In genomic region chr1:202794049-202794725, GRCh38 we compare ENCODE assay signal across 21 cellular contexts. TPM values are rescaled to one million over a fixed set of nuclear protein-coding genes. Genes with fewer than 3 reads are reported as not detected.
DNase-seq lines count a peak whose midpoint lies in the region; ATAC-seq, FAIRE-seq and TF ChIP-seq lines count a peak whose summit lies in the region.
"Had no signal": no experiment of that assay in that cellular context is flagged by ENCODE, and none has a peak within 500 bp of the region (broad histone marks: within the 10 kb centered on the region; RNA-seq: fewer than 3 reads in every experiment).

No MANE protein-coding gene starts in this region.

- H3K4me3 Mint-ChIP-seq in WTC11: no peak overlapping the region
- H3K4me3 Mint-ChIP-seq: GM23338 had no signal

- POLR2A ChIA-PET in WTC11 (lab: Charles Lee): no interaction called here

- no peak overlapping the region for H3K4me3 ChIP-seq in Loucy (ENCODE audit: low read length, poor library complexity, severe bottlenecking)
- H3K4me3 ChIP-seq: BLaER1 treated with 17β-estradiol and CSF1 and Interleukin-3, amounts not matched to agents 10 nM and 100 nM; GM23338; Peyer's patch had no signal

- H3K27ac Mint-ChIP-seq in WTC11: peak overlapping the region; percentile 37; the same call in 1 of the 2 replicates
- H3K27ac Mint-ChIP-seq: GM23338 had no signal

- no peaks in the 10 kb centered on the region for H3K36me3 Mint-ChIP-seq in WTC11

- DNase-seq in D721Med (ENCODE audit: insufficient read length, low spot score): no peak
- no peak for DNase-seq in WTC11 (ENCODE audit: low spot score)
- DNase-seq in foreskin melanocyte: peak; percentile 34
- no peak for DNase-seq in stimulated activated naive CD4-positive, alpha-beta T cell (lab: John Stamatoyannopoulos, UW)
- DNase-seq in NCI-H146 treated with DMSO at 0.1 percent for 48 hours (lab: John Stamatoyannopoulos, UW; ENCODE audit: unreplicated experiment): no peak
- no peak for DNase-seq in NCI-H226
- DNase-seq: DMS 273 treated with DMSO at 0.1 percent for 48 hours, KBM-7, NCI-H1048, NCI-H1436 treated with DMSO at 0.1 percent for 48 hours, NCI-H2081, NCI-H510A, NCI-H774, Peyer's patch, Right ventricle myocardium superior had no signal

- no peak overlapping the region for H3K9ac ChIP-seq in Loucy (ENCODE audit: low read depth, low read length, poor library complexity, severe bottlenecking)
- H3K9ac ChIP-seq: BLaER1 treated with 17β-estradiol and CSF1 and Interleukin-3, amounts not matched to agents 10 nM and 100 nM had no signal

- H3K36me3 ChIP-seq in Loucy (ENCODE audit: insufficient read depth, low read length): peaks cover 30% of the 10 kb centered on the region; the same call in 1 of the 2 replicates
- H3K36me3 ChIP-seq: Peyer's patch had no signal

- H3K9me2 ChIP-seq in Loucy (replicated peaks; ENCODE audit: low read depth, low read length): no peaks in the 10 kb centered on the region

- peak overlapping the region; percentile 4 for H3K4me2 ChIP-seq in Loucy (ENCODE audit: low read depth, low read length, poor library complexity, severe bottlenecking)
- H3K4me2 ChIP-seq: GM23338 had no signal

- peak; percentile 16 for FAIRE-seq in D721Med (lab: Jason Lieb, UNC)

- no peaks in the 10 kb centered on the region for H3K9me3 Mint-ChIP-seq in WTC11
- H3K9me3 Mint-ChIP-seq: GM23338 had no signal

- H3K27me3 Mint-ChIP-seq in WTC11 (ENCODE audit: low read depth): no peaks in the 10 kb centered on the region

- no peak for ATAC-seq in WTC11
- ATAC-seq in GM18519 (IDR thresholded peaks at IDR 0.05; ENCODE audit: low FRiP score, unreplicated experiment): no peak
- ATAC-seq: GM23338, HCT116 had no signal

- TF ChIP-seq CTCF in D721Med (IDR thresholded peaks at IDR 0.05; ENCODE audit: insufficient read depth, missing control alignments) (no peak), Loucy (conservative IDR thresholded peaks at IDR 0.05; ENCODE audit: low read length) (no peak), WTC11 (IDR thresholded peaks at IDR 0.05) (no peak)

- CTCF ChIA-PET in WTC11 (lab: Charles Lee): interaction anchor here (0.5 kb wide), 1 partner anchor 133 kb away, joined by 4 read pairs; the partner anchor contains the start of gene KLHL12

- H4K20me1 ChIP-seq in Loucy (ENCODE audit: insufficient read depth, low read length, poor library complexity, severe bottlenecking): peaks cover 94% of the 10 kb centered on the region

- no peaks in the 10 kb centered on the region for H3K9me3 ChIP-seq in Loucy (ENCODE audit: insufficient read depth, low read depth, low read length)
- H3K9me3 ChIP-seq: Peyer's patch had no signal

- H3K4me1 ChIP-seq in Loucy (ENCODE audit: insufficient read depth, low read length, poor library complexity, severe bottlenecking): peaks cover 21% of the 10 kb centered on the region

- H3F3A ChIP-seq in Loucy (ENCODE audit: low read depth): peaks cover 5% of the 10 kb centered on the region; the same call in 1 of the 2 replicates

- H3K79me2 ChIP-seq in Loucy (ENCODE audit: insufficient read depth, low read length): peaks cover 100% of the 10 kb centered on the region

- H3K4me1 Mint-ChIP-seq in WTC11: peaks cover 63% of the 10 kb centered on the region

- H2AFZ ChIP-seq in Loucy (ENCODE audit: low read length): no peak overlapping the region
- H2AFZ ChIP-seq: GM23338 had no signal

- no peaks in the 10 kb centered on the region for H3K27me3 ChIP-seq in Loucy (ENCODE audit: insufficient read depth, low read length, poor library complexity, severe bottlenecking)
- H3K27me3 ChIP-seq: BLaER1 treated with 17β-estradiol and CSF1 and Interleukin-3, amounts not matched to agents 10 nM and 100 nM; Peyer's patch had no signal

TF ChIP-seq in WTC11, 78 proteins besides CTCF, POLR2A, EP300 and RAD21:
- no peak for TF ChIP-seq NR3C1 (CRISPR knock-in tag; conservative IDR thresholded peaks at IDR 0.05; ENCODE audit: low read depth)

RNA-seq across cellular contexts. Expression of gene KDM5B, which starts 14.0 kb away (rescaled TPM):
- total RNA-seq in WTC11 (2021): 222 to 226 TPM (median 225 TPM) in 3 replicates

RNA-seq across cellular contexts. Expression of gene PCAT6, which starts 16.6 kb away (rescaled TPM):
- total RNA-seq in WTC11 (2021): 11.2 to 13.2 TPM (median 11.7 TPM) in 3 replicates
- total RNA-seq: A172, Peyer's patch had no signal
